ENCODE assay signal across 28 cellular contexts in genomic region chr2:2640818-2641217, GRCh38.
"Had no signal": no experiment of that assay in that cellular context is flagged by ENCODE, and none has a peak within 500 bp of the region (broad histone marks: within the 10 kb centered on the region; RNA-seq: fewer than 3 reads in every experiment).

No MANE protein-coding gene starts in this region.

- H3K27me3 Mint-ChIP-seq: activated CD4-positive, alpha-beta memory T cell treated with anti-CD3 and anti-CD28 coated beads, Interleukin-2, amount 10 ng/mL, durations not matched to agents 7 days and 5 days; activated CD4-positive, alpha-beta T cell treated with anti-CD3 and anti-CD28 coated beads, Interleukin-2, amount 10 ng/mL, durations not matched to agents 7 days and 5 days; activated naive CD4-positive, alpha-beta T cell treated with anti-CD3 and anti-CD28 coated beads, Interleukin-2, amount 50 U/mL, for 24 hours; activated naive CD8-positive, alpha-beta T cell treated with anti-CD3 and anti-CD28 coated beads, Interleukin-2, amount 50 U/mL, for 24 hours had no signal

- H3K4me1 ChIP-seq: colonic mucosa, heart right ventricle, prostate gland, uterus had no signal

- H3K4me1 Mint-ChIP-seq: activated CD4-positive, alpha-beta memory T cell treated with anti-CD3 and anti-CD28 coated beads, Interleukin-2, amount 10 ng/mL, durations not matched to agents 7 days and 5 days; mesothelial cell of epicardium had no signal

- H3K27ac ChIP-seq: colonic mucosa, dorsolateral prefrontal cortex, heart right ventricle, ovary, prostate gland, thoracic aorta, uterus had no signal

- ATAC-seq: activated naive CD8-positive, alpha-beta T cell treated with anti-CD3 and anti-CD28 coated beads, Interleukin-2, amount 50 U/mL, for 24 hours; heart right ventricle; WTC11 had no signal

- H3K36me3 ChIP-seq: colonic mucosa, heart right ventricle, ovary, prostate gland, thoracic aorta, uterus had no signal

- H3K27me3 ChIP-seq: colonic mucosa, ovary, uterus had no signal

- H3K9me3 Mint-ChIP-seq: activated naive CD4-positive, alpha-beta T cell treated with anti-CD3 and anti-CD28 coated beads, Interleukin-2, amount 50 U/mL, for 24 hours; activated T-helper 2 cell treated with anti-CD3 and anti-CD28 coated beads, Interferon-gamma antibody, Interleukin-2, Interleukin-4, amounts not matched to agents 10 μg/mL and 5 μg/mL and 100 μg/mL, durations not matched to agents 14 hours and 24 hours and 36 hours; mesothelial cell of epicardium; nephron progenitor cell had no signal

- DNase-seq: activated CD4-positive, alpha-beta memory T cell treated with anti-CD3 and anti-CD28 coated beads, Interleukin-2, amount 10 ng/mL, durations not matched to agents 7 days and 5 days; activated CD4-positive, alpha-beta T cell treated with anti-CD3 and anti-CD28 coated beads for 1 hour; activated CD4-positive, alpha-beta T cell treated with anti-CD3 and anti-CD28 coated beads, Interleukin-2, amount 10 ng/mL, durations not matched to agents 7 days and 5 days; activated naive CD8-positive, alpha-beta T cell treated with anti-CD3 and anti-CD28 coated beads, Interleukin-2, amount 50 U/mL, for 24 hours; activated T-cell treated with anti-CD3 and anti-CD28 coated beads, Interleukin-2, amount 50 U/mL, for 48 hours; cerebellar nuclear complex; colonic mucosa; dorsolateral prefrontal cortex; effector memory CD4-positive, alpha-beta T cell; erythroblast; foreskin fibroblast; heart right ventricle; naive B cell; nephron progenitor cell; ovary; retina; stimulated activated CD4-positive, alpha-beta T cell treated with anti-CD3 and anti-CD28 coated beads, Interleukin-15, amount 100 ng/mL, for 24 hours; stimulated activated CD4-positive, alpha-beta T cell treated with anti-CD3 and anti-CD28 coated beads, Interleukin-2, amount 100 ng/mL, for 24 hours; stimulated activated naive CD4-positive, alpha-beta T cell; T-helper 2 cell; trophoblast cell; uterus had no signal

- H3K9me3 ChIP-seq: colonic mucosa, heart right ventricle, ovary, prostate gland, thoracic aorta, uterus had no signal

- H3K4me3 ChIP-seq: colonic mucosa, dorsolateral prefrontal cortex, heart right ventricle, ovary, prostate gland, thoracic aorta, uterus had no signal

- H3K36me3 Mint-ChIP-seq: activated naive CD4-positive, alpha-beta T cell treated with anti-CD3 and anti-CD28 coated beads, Interleukin-2, amount 50 U/mL, for 24 hours; mesothelial cell of epicardium; WTC11 had no signal

- H3K27ac Mint-ChIP-seq: activated CD4-positive, alpha-beta memory T cell treated with anti-CD3 and anti-CD28 coated beads, Interleukin-2, amount 10 ng/mL, durations not matched to agents 7 days and 5 days; activated CD4-positive, alpha-beta T cell treated with anti-CD3 and anti-CD28 coated beads, Interleukin-2, amount 10 ng/mL, durations not matched to agents 7 days and 5 days; activated naive CD4-positive, alpha-beta T cell treated with anti-CD3 and anti-CD28 coated beads, Interleukin-2, amount 50 U/mL, for 24 hours; activated naive CD8-positive, alpha-beta T cell treated with anti-CD3 and anti-CD28 coated beads, Interleukin-2, amount 50 U/mL, for 24 hours; activated T-helper 2 cell treated with anti-CD3 and anti-CD28 coated beads, Interferon-gamma antibody, Interleukin-2, Interleukin-4, amounts not matched to agents 10 μg/mL and 5 μg/mL and 100 μg/mL, durations not matched to agents 14 hours and 24 hours and 36 hours; mesothelial cell of epicardium; naive B cell; WTC11 had no signal

- H3K4me3 Mint-ChIP-seq: activated CD4-positive, alpha-beta memory T cell treated with anti-CD3 and anti-CD28 coated beads, Interleukin-2, amount 10 ng/mL, durations not matched to agents 7 days and 5 days; activated CD4-positive, alpha-beta T cell treated with anti-CD3 and anti-CD28 coated beads, Interleukin-2, amount 10 ng/mL, durations not matched to agents 7 days and 5 days; activated naive CD4-positive, alpha-beta T cell treated with anti-CD3 and anti-CD28 coated beads, Interleukin-2, amount 50 U/mL, for 24 hours; activated naive CD8-positive, alpha-beta T cell treated with anti-CD3 and anti-CD28 coated beads, Interleukin-2, amount 50 U/mL, for 24 hours; mesothelial cell of epicardium; nephron progenitor cell; WTC11 had no signal
